Comparison of ENCODE assay signal across 34 cellular contexts in genomic region chr1:239317948-239318347, GRCh38.
"Had no signal": no experiment of that assay in that cellular context is flagged by ENCODE, and none has a peak within 500 bp of the region (broad histone marks: within the 10 kb centered on the region; RNA-seq: fewer than 3 reads in every experiment).

No MANE protein-coding gene starts in this region.

- H3K36me3 ChIP-seq: MG63 had no signal

- H3K4me3 ChIP-seq: MG63 had no signal

- DNase-seq: Karpas-422, Kasumi-1, MG63, MM.1S, MV-4-11, NCI-H1048, NCI-H1092, NCI-H1092 treated with DMSO at 0.1 percent for 48 hours, NCI-H1105, NCI-H1105 treated with DMSO at 0.1 percent for 48 hours, NCI-H1417, NCI-H1417 treated with DMSO at 0.1 percent for 48 hours, NCI-H1436, NCI-H1436 treated with DMSO at 0.1 percent for 48 hours, NCI-H146, NCI-H1694, NCI-H1694 treated with DMSO at 0.1 percent for 48 hours, NCI-H187, NCI-H187 treated with DMSO at 0.1 percent for 48 hours, NCI-H1930, NCI-H2029, NCI-H2029 treated with DMSO at 0.1 percent for 48 hours, NCI-H2081, NCI-H2081 treated with DMSO at 0.1 percent for 48 hours, NCI-H2107, NCI-H2171, NCI-H2171 treated with DMSO at 0.1 percent for 48 hours, NCI-H2227 treated with DMSO at 0.1 percent for 48 hours, NCI-H226, NCI-H345, NCI-H446, NCI-H446 treated with DMSO at 0.1 percent for 48 hours, NCI-H510A had no signal

- H3K9me3 ChIP-seq: MG63 had no signal

- H3K27ac ChIP-seq: KMS-11 had no signal
